ENCODE assay signal across 7 cellular contexts in genomic region chr9:90428517-90428916, GRCh38.
"Had no signal": no experiment of that assay in that cellular context is flagged by ENCODE, and none has a peak within 500 bp of the region (broad histone marks: within the 10 kb centered on the region; RNA-seq: fewer than 3 reads in every experiment).

No MANE protein-coding gene starts in this region.

- H3K27ac ChIP-seq: GM23248 had no signal

- H3K36me3 ChIP-seq: HAP-1 had no signal

- H3K9me3 Mint-ChIP-seq: HFFc6 had no signal

- H3K4me1 ChIP-seq: HAP-1 had no signal

- H3K9me3 ChIP-seq: HAP-1 had no signal

- H2AFZ ChIP-seq: GM23248 had no signal

- ATAC-seq: HCT116 had no signal

- H3K4me3 Mint-ChIP-seq: HFFc6 had no signal

- H3K4me3 ChIP-seq: GM23248, HAP-1 had no signal

- H3K9ac ChIP-seq: GM23248 had no signal

- DNase-seq: GM23248, GOT3, H7, HFFc6, IMR-90 had no signal

- H3K27ac Mint-ChIP-seq: HFFc6 had no signal
